In the genomic region with DNA sequence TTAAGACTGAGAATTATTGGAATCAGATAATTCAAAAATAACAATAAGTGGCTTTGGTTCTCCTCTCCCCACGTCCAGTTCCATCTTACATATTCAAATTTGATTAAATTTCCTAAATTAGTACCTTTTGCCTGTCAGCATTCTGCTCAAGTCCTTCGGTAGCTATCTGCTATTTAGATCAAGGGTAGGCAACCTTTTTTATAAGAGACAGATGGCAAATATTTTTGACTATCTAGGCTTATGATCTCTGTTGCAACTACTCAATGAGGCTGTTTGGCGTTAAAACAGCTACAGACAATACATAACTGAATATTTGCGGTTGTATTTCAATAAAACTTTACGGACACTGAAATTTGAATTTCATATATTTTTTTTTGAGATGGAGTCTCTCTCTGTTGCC, we compare ENCODE assay signal across 2 cellular contexts.
TF ChIP-seq lines count a peak whose summit lies in the region.

No MANE protein-coding gene starts in this region.

TF ChIP-seq in SK-N-SH, 30 proteins besides CTCF, POLR2A, EP300 and RAD21:
- TF ChIP-seq GATA2 (CRISPR knock-in tag; IDR thresholded peaks at IDR 0.05) (peak; percentile 43), MEF2A (IDR thresholded peaks at IDR 0.05; ENCODE audit: borderline replicate concordance, low read depth) (no peak)

TF ChIP-seq in K562, 482 proteins besides CTCF, POLR2A, EP300 and RAD21:
- 0 out of 2 replicates have a peak, but pooled peaks have one; percentile 21 for TF ChIP-seq ZBTB40 (IDR thresholded peaks at IDR 0.05)
- TF ChIP-seq ZBTB40 (CRISPR knock-in tag; IDR thresholded peaks at IDR 0.05), result no peak
- no peak for TF ChIP-seq ZNF785 (CRISPR knock-in tag; IDR thresholded peaks at IDR 0.05)
